1 cellular context compared by ENCODE assay signal in the genomic region with DNA sequence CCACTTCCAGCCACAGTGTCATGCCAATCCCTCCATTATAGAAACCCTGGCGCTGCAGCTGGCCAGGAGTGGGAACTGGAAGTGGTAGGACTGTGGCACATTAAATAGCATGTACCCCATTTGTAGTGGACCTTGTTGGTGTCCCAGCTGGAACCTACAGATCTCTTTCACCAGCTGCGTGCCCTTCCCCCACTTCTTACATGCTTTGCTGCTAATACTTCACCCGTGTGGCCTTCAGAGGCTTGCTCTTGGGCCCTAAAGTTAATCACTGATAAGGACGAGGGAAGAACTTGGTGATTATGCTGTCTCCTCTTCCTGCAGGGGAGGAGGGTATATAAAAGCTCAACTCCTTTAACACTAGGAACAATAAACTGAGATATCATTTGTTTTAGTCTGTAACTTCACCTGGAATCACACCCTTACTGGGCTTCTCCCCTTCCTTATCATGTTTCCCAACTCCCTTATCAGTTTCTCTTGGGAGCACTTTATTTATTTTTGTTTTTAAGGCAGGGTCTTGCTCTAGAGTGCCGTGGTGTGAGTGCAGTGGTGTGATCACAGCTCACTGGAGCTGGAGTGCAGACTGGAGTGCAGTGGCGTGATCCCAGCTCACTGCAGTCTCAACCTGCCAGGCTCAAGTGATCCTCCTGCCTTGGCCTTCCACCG.
A peak's percentile ranks its signal among the peaks of the same experiment; 100 is the strongest.
TF ChIP-seq lines count a peak whose summit lies in the region.

No MANE protein-coding gene starts in this region.

TF ChIP-seq in K562, 482 proteins besides CTCF, POLR2A, EP300 and RAD21:
- TF ChIP-seq CBFA2T3 (IDR thresholded peaks at IDR 0.05) (peak; percentile 66), ARID1B (IDR thresholded peaks at IDR 0.05) (peak; percentile 27; the same call in 1 of the 2 replicates), NCOR1 (IDR thresholded peaks at IDR 0.05) (0 out of 2 replicates have a peak, but pooled peaks have one; percentile 22), ZFX (CRISPR knock-in tag; IDR thresholded peaks at IDR 0.05) (0 out of 2 replicates have a peak, but pooled peaks have one; percentile 16), DPF2 (IDR thresholded peaks at IDR 0.05) (0 out of 2 replicates have a peak, but pooled peaks have one; percentile 39), SIN3A (IDR thresholded peaks at IDR 0.05; ENCODE audit: borderline replicate concordance in 2 of 2, control insufficient read depth in 1 of 2, low read depth in 2 of 2, low read length in 2 of 2) (no peak), DACH1 (IDR thresholded peaks at IDR 0.05; ENCODE audit: partially characterized antibody) (peak; percentile 40), ZNF175 (CRISPR knock-in tag; IDR thresholded peaks at IDR 0.05; ENCODE audit: low read depth) (no peak), SOX6 (IDR thresholded peaks at IDR 0.05) (peak; percentile 35; the same call in 1 of the 2 replicates), CBFA2T2 (conservative IDR thresholded peaks at IDR 0.05) (peak; percentile 44; the same call in 1 of the 2 replicates)
